In the genomic region with DNA sequence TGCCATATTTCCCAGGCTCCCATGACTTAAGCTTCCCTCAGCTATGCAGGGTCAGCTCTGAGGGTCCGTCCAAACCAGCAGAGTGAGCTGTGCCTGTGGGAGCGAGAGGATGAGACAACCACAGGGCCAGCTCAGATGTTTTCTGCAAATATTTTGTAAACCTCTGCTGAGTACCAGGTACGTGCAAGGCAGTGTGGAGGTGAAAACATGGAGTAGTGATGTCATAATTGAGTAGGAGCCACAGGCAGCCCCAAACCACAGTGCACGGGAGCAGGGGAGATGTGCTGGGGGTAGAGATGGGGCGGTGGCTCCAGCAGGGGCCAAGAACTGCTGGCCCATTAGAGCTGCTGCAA, we compare ENCODE assay signal across 33 cellular contexts.
"Had no signal": no experiment of that assay in that cellular context is flagged by ENCODE, and none has a peak within 500 bp of the region (broad histone marks: within the 10 kb centered on the region; RNA-seq: fewer than 3 reads in every experiment).

No MANE protein-coding gene starts in this region.

- H3K36me3 ChIP-seq: adrenal gland, cardiac muscle cell, WERI-Rb-1 had no signal

- H3K4me3 Mint-ChIP-seq: activated B cell treated with CpG ODN at 0.5 μM for 24 hours; activated CD4-positive, alpha-beta memory T cell treated with anti-CD3 and anti-CD28 coated beads for 36 hours; activated CD4-positive, alpha-beta T cell treated with anti-CD3 and anti-CD28 coated beads, Interleukin-2, amount 10 ng/mL, durations not matched to agents 24 days and 14 days; activated CD8-positive, alpha-beta memory T cell treated with anti-CD3 and anti-CD28 coated beads, Interleukin-2, amount 10 ng/mL, durations not matched to agents 7 days and 5 days; activated CD8-positive, alpha-beta T cell treated with anti-CD3 and anti-CD28 coated beads, Interleukin-2, amount 10 ng/mL, durations not matched to agents 7 days and 5 days; activated naive CD4-positive, alpha-beta T cell treated with anti-CD3 and anti-CD28 coated beads for 36 hours; activated naive CD4-positive, alpha-beta T cell treated with anti-CD3 and anti-CD28 coated beads, Interleukin-2, amount 50 U/mL, for 24 hours; activated naive CD8-positive, alpha-beta T cell treated with anti-CD3 and anti-CD28 coated beads for 36 hours; activated naive CD8-positive, alpha-beta T cell treated with anti-CD3 and anti-CD28 coated beads, Interleukin-2, amount 50 U/mL, for 24 hours; activated T-helper 1 cell treated with anti-CD3 and anti-CD28 coated beads, Interleukin-12 subunit alpha, Interleukin-12 subunit beta, Interleukin-2, Interleukin-4 antibody, amounts not matched to agents 30 ng/mL and 10 ng/mL and 1 ng/mL, durations not matched to agents 14 hours and 24 hours and 36 hours; central memory CD8-positive, alpha-beta T cell; effector memory CD8-positive, alpha-beta T cell; T-helper 17 cell; T-helper 2 cell treated with Interferon-gamma antibody and Interleukin-4, amounts not matched to agents 5 μg/mL and 100 μg/mL, for 36 hours had no signal

- DNase-seq: activated B cell treated with CpG ODN at 0.5 μM for 24 hours; activated CD4-positive, alpha-beta memory T cell treated with anti-CD3 and anti-CD28 coated beads for 36 hours; activated CD4-positive, alpha-beta T cell treated with anti-CD3 and anti-CD28 coated beads, Interleukin-2, amount 10 ng/mL, durations not matched to agents 24 days and 14 days; activated CD8-positive, alpha-beta memory T cell treated with anti-CD3 and anti-CD28 coated beads, Interleukin-2, amount 10 ng/mL, durations not matched to agents 7 days and 5 days; activated CD8-positive, alpha-beta memory T cell treated with anti-CD3 and anti-CD28 coated beads, Interleukin-2, amount 50 U/mL, for 4 hours; activated CD8-positive, alpha-beta T cell treated with anti-CD3 and anti-CD28 coated beads, Interleukin-2, amount 10 ng/mL, durations not matched to agents 7 days and 5 days; activated effector memory CD4-positive, alpha-beta T cell treated with anti-CD3 and anti-CD28 coated beads, Interleukin-2, amount 50 U/mL, for 16 hours; activated naive CD4-positive, alpha-beta T cell treated with anti-CD3 and anti-CD28 coated beads for 36 hours; activated naive CD8-positive, alpha-beta T cell treated with anti-CD3 and anti-CD28 coated beads for 36 hours; activated naive CD8-positive, alpha-beta T cell treated with anti-CD3 and anti-CD28 coated beads, Interleukin-2, amount 50 U/mL, for 24 hours; activated T-cell treated with anti-CD3 and anti-CD28 coated beads, Interleukin-2, amount 50 U/mL, for 1 hour; adrenal gland; amygdala; aorta; body of pancreas; cortex of kidney; dermis blood vessel endothelial cell; effector CD4-positive, alpha-beta T cell; effector memory CD8-positive, alpha-beta T cell; foreskin fibroblast; head of caudate nucleus; T-helper 1 cell; T-helper 17 cell; T1000; WERI-Rb-1 had no signal

- H3K9me3 ChIP-seq: adrenal gland, body of pancreas had no signal

- H3K27ac ChIP-seq: adrenal gland, body of pancreas, cardiac muscle cell, epithelial cell of prostate, WERI-Rb-1 had no signal

- H3K27ac Mint-ChIP-seq: activated B cell treated with CpG ODN at 0.5 μM for 24 hours; activated CD4-positive, alpha-beta memory T cell treated with anti-CD3 and anti-CD28 coated beads for 36 hours; activated CD4-positive, alpha-beta T cell treated with anti-CD3 and anti-CD28 coated beads, Interleukin-2, amount 10 ng/mL, durations not matched to agents 24 days and 14 days; activated CD8-positive, alpha-beta memory T cell treated with anti-CD3 and anti-CD28 coated beads, Interleukin-2, amount 10 ng/mL, durations not matched to agents 7 days and 5 days; activated CD8-positive, alpha-beta T cell treated with anti-CD3 and anti-CD28 coated beads, Interleukin-2, amount 10 ng/mL, durations not matched to agents 7 days and 5 days; activated naive CD4-positive, alpha-beta T cell treated with anti-CD3 and anti-CD28 coated beads for 36 hours; activated naive CD4-positive, alpha-beta T cell treated with anti-CD3 and anti-CD28 coated beads, Interleukin-2, amount 50 U/mL, for 24 hours; activated naive CD8-positive, alpha-beta T cell treated with anti-CD3 and anti-CD28 coated beads for 36 hours; activated naive CD8-positive, alpha-beta T cell treated with anti-CD3 and anti-CD28 coated beads, Interleukin-2, amount 50 U/mL, for 24 hours; activated T-helper 1 cell treated with anti-CD3 and anti-CD28 coated beads, Interleukin-12 subunit alpha, Interleukin-12 subunit beta, Interleukin-2, Interleukin-4 antibody, amounts not matched to agents 30 ng/mL and 10 ng/mL and 1 ng/mL, durations not matched to agents 14 hours and 24 hours and 36 hours; activated T-helper 2 cell treated with anti-CD3 and anti-CD28 coated beads, Interferon-gamma antibody, Interleukin-2, Interleukin-4, amounts not matched to agents 10 μg/mL and 5 μg/mL and 100 μg/mL, durations not matched to agents 14 hours and 24 hours and 36 hours; effector memory CD8-positive, alpha-beta T cell; T-helper 17 cell; T-helper 2 cell treated with Interferon-gamma antibody and Interleukin-4, amounts not matched to agents 5 μg/mL and 100 μg/mL, for 36 hours had no signal

- ATAC-seq: activated CD4-positive, CD25-positive, alpha-beta regulatory T cell treated with anti-CD3 and anti-CD28 coated beads, Interleukin-2, amount 50 U/mL, for 24 hours; activated CD8-positive, alpha-beta memory T cell treated with anti-CD3 and anti-CD28 coated beads, Interleukin-2, amount 10 ng/mL, durations not matched to agents 7 days and 5 days; activated CD8-positive, alpha-beta T cell treated with anti-CD3 and anti-CD28 coated beads, Interleukin-2, amount 10 ng/mL, durations not matched to agents 7 days and 5 days; activated naive CD8-positive, alpha-beta T cell treated with anti-CD3 and anti-CD28 coated beads, Interleukin-2, amount 50 U/mL, for 24 hours; body of pancreas; effector memory CD8-positive, alpha-beta T cell; T-helper 17 cell had no signal

- H3K27me3 Mint-ChIP-seq: activated CD4-positive, alpha-beta T cell treated with anti-CD3 and anti-CD28 coated beads, Interleukin-2, amount 10 ng/mL, durations not matched to agents 24 days and 14 days had no signal

- H3K9me3 Mint-ChIP-seq: activated B cell treated with CpG ODN at 0.5 μM for 24 hours; activated CD4-positive, alpha-beta memory T cell treated with anti-CD3 and anti-CD28 coated beads for 36 hours; activated CD4-positive, alpha-beta T cell treated with anti-CD3 and anti-CD28 coated beads, Interleukin-2, amount 10 ng/mL, durations not matched to agents 24 days and 14 days; activated naive CD4-positive, alpha-beta T cell treated with anti-CD3 and anti-CD28 coated beads for 36 hours; activated naive CD4-positive, alpha-beta T cell treated with anti-CD3 and anti-CD28 coated beads, Interleukin-2, amount 50 U/mL, for 24 hours; activated naive CD8-positive, alpha-beta T cell treated with anti-CD3 and anti-CD28 coated beads for 36 hours; activated naive CD8-positive, alpha-beta T cell treated with anti-CD3 and anti-CD28 coated beads, Interleukin-2, amount 50 U/mL, for 24 hours; activated T-helper 1 cell treated with anti-CD3 and anti-CD28 coated beads, Interleukin-12 subunit alpha, Interleukin-12 subunit beta, Interleukin-2, Interleukin-4 antibody, amounts not matched to agents 30 ng/mL and 10 ng/mL and 1 ng/mL, durations not matched to agents 14 hours and 24 hours and 36 hours; activated T-helper 2 cell treated with anti-CD3 and anti-CD28 coated beads, Interferon-gamma antibody, Interleukin-2, Interleukin-4, amounts not matched to agents 10 μg/mL and 5 μg/mL and 100 μg/mL, durations not matched to agents 14 hours and 24 hours and 36 hours; central memory CD8-positive, alpha-beta T cell; effector memory CD8-positive, alpha-beta T cell; T-helper 2 cell treated with Interferon-gamma antibody and Interleukin-4, amounts not matched to agents 5 μg/mL and 100 μg/mL, for 36 hours had no signal

- H3K4me3 ChIP-seq: adrenal gland, body of pancreas, cardiac muscle cell had no signal

- H3K4me1 Mint-ChIP-seq: activated B cell treated with CpG ODN at 0.5 μM for 24 hours; activated CD4-positive, alpha-beta T cell treated with anti-CD3 and anti-CD28 coated beads, Interleukin-2, amount 10 ng/mL, durations not matched to agents 24 days and 14 days; activated CD8-positive, alpha-beta memory T cell treated with anti-CD3 and anti-CD28 coated beads, Interleukin-2, amount 10 ng/mL, durations not matched to agents 7 days and 5 days; activated naive CD4-positive, alpha-beta T cell treated with anti-CD3 and anti-CD28 coated beads, Interleukin-2, amount 50 U/mL, for 24 hours; activated naive CD8-positive, alpha-beta T cell treated with anti-CD3 and anti-CD28 coated beads for 36 hours; activated naive CD8-positive, alpha-beta T cell treated with anti-CD3 and anti-CD28 coated beads, Interleukin-2, amount 50 U/mL, for 24 hours had no signal

- H3K4me1 ChIP-seq: adrenal gland had no signal

- H3K36me3 Mint-ChIP-seq: activated CD4-positive, alpha-beta memory T cell treated with anti-CD3 and anti-CD28 coated beads for 36 hours; activated CD8-positive, alpha-beta memory T cell treated with anti-CD3 and anti-CD28 coated beads, Interleukin-2, amount 10 ng/mL, durations not matched to agents 7 days and 5 days; activated naive CD8-positive, alpha-beta T cell treated with anti-CD3 and anti-CD28 coated beads for 36 hours had no signal

- H3K27me3 ChIP-seq: adrenal gland, body of pancreas had no signal
